Comparison of ENCODE assay signal across 14 cellular contexts in genomic region chr5:177025139-177025538, GRCh38. TPM values are rescaled to one million over a fixed set of nuclear protein-coding genes. Genes with fewer than 3 reads are reported as not detected.
DNase-seq lines count a peak whose midpoint lies in the region; ATAC-seq, FAIRE-seq and TF ChIP-seq lines count a peak whose summit lies in the region.
"Had no signal": no experiment of that assay in that cellular context is flagged by ENCODE, and none has a peak within 500 bp of the region (broad histone marks: within the 10 kb centered on the region; RNA-seq: fewer than 3 reads in every experiment).

No MANE protein-coding gene starts in this region.

- H3K4me3 ChIP-seq in AG10803 (ENCODE audit: low read length): no peak overlapping the region
- H3K4me3 ChIP-seq in CD8-positive, alpha-beta memory T cell (ENCODE audit: low read length): no peak overlapping the region
- H3K4me3 ChIP-seq in fibroblast of mammary gland (ENCODE audit: control insufficient read depth, low read depth, low read length): no peak overlapping the region
- H3K4me3 ChIP-seq: hepatocyte had no signal

- H3K4me3 Mint-ChIP-seq in CD8-positive, alpha-beta memory T cell: peak overlapping the region in 3 of 7 donors; percentile 5 to 86 (median 79)
- H3K4me3 Mint-ChIP-seq in T-cell: peak overlapping the region; percentile 4 to 52 (median 17)

- peaks cover 0 to 2% of the 10 kb centered on the region in 2 donors for H3K27me3 Mint-ChIP-seq in CD8-positive, alpha-beta memory T cell
- H3K27me3 Mint-ChIP-seq in T-cell: no peaks in the 10 kb centered on the region
- H3K27me3 Mint-ChIP-seq: activated CD8-positive, alpha-beta memory T cell treated with anti-CD3 and anti-CD28 coated beads, Interleukin-2, amount 10 ng/mL, durations not matched to agents 7 days and 5 days; activated naive CD8-positive, alpha-beta T cell treated with anti-CD3 and anti-CD28 coated beads for 36 hours had no signal

- POLR2A ChIA-PET in CD8-positive, alpha-beta memory T cell (lab: Charles Lee): no interaction called here
- POLR2A ChIA-PET in T-cell (lab: Charles Lee): no interaction called here

- no peaks in the 10 kb centered on the region for H3K9me3 Mint-ChIP-seq in CD8-positive, alpha-beta memory T cell
- peaks cover 0 to 3% (median 0%) of the 10 kb centered on the region in 3 donors for H3K9me3 Mint-ChIP-seq in T-cell
- H3K9me3 Mint-ChIP-seq: activated naive CD8-positive, alpha-beta T cell treated with anti-CD3 and anti-CD28 coated beads for 36 hours had no signal

- no peaks in the 10 kb centered on the region for H3K27me3 ChIP-seq in CD8-positive, alpha-beta memory T cell (ENCODE audit: insufficient read depth, low read length, poor library complexity, severe bottlenecking)
- H3K27me3 ChIP-seq: hepatocyte had no signal

- H3K9me3 ChIP-seq in CD8-positive, alpha-beta memory T cell (ENCODE audit: low read length): no peaks in the 10 kb centered on the region

- peaks cover 37 to 57% (median 50%) of the 10 kb centered on the region in 3 donors for H3K4me1 Mint-ChIP-seq in CD8-positive, alpha-beta memory T cell
- peaks cover 39 to 55% (median 47%) of the 10 kb centered on the region in 3 donors for H3K4me1 Mint-ChIP-seq in T-cell

- peak overlapping the region in 7 of 8 donors; percentile 32 to 78 (median 56) for H3K27ac Mint-ChIP-seq in CD8-positive, alpha-beta memory T cell
- peak overlapping the region; percentile 24 to 65 for H3K27ac Mint-ChIP-seq in T-cell
- H3K27ac Mint-ChIP-seq: activated CD8-positive, alpha-beta memory T cell treated with anti-CD3 and anti-CD28 coated beads, Interleukin-2, amount 10 ng/mL, durations not matched to agents 7 days and 5 days; activated naive CD8-positive, alpha-beta T cell treated with anti-CD3 and anti-CD28 coated beads for 36 hours had no signal

- FAIRE-seq in D721Med (lab: Jason Lieb, UNC): no peak

- CTCF ChIA-PET in CD8-positive, alpha-beta memory T cell (lab: Charles Lee): interaction anchor here (0.9 kb wide), 1 partner anchor 19 kb away, joined by 3 read pairs; no protein-coding TSS in a partner anchor
- CTCF ChIA-PET in T-cell (lab: Charles Lee): no interaction called here

- H3K36me3 Mint-ChIP-seq in CD8-positive, alpha-beta memory T cell: peaks cover 3 to 39% (median 12%) of the 10 kb centered on the region in 3 donors
- peaks cover 20% of the 10 kb centered on the region for H3K36me3 Mint-ChIP-seq in T-cell

- no peaks in the 10 kb centered on the region for H3K36me3 ChIP-seq in CD8-positive, alpha-beta memory T cell (ENCODE audit: insufficient read depth, low read length)

- no peak overlapping the region for H3K27ac ChIP-seq in CD8-positive, alpha-beta memory T cell (ENCODE audit: low read depth, low read length)
- H3K27ac ChIP-seq: hepatocyte, VCaP had no signal

- DNase-seq in AG10803 (ENCODE audit: low read depth): peak; percentile 66
- DNase-seq in CD8-positive, alpha-beta memory T cell: no peak
- DNase-seq in T-cell: no peak
- DNase-seq in fibroblast of mammary gland (ENCODE audit: low read depth): peak; percentile 30
- no peak for DNase-seq in D721Med (ENCODE audit: insufficient read length, low spot score)
- DNase-seq in GM20000 (ENCODE audit: low spot score): no peak
- DNase-seq: activated CD8-positive, alpha-beta memory T cell treated with anti-CD3 and anti-CD28 coated beads, Interleukin-2, amount 10 ng/mL, durations not matched to agents 7 days and 5 days; activated naive CD8-positive, alpha-beta T cell treated with anti-CD3 and anti-CD28 coated beads for 36 hours; left colon; NCI-H1105 treated with DMSO at 0.1 percent for 48 hours had no signal

- no peak for ATAC-seq in T-cell (replicated peaks in 1 of 4)
- ATAC-seq in HG02884 (IDR thresholded peaks at IDR 0.05; ENCODE audit: unreplicated experiment): no peak
- no peak for ATAC-seq in GM19455 (IDR thresholded peaks at IDR 0.05; ENCODE audit: unreplicated experiment)
- ATAC-seq: activated CD8-positive, alpha-beta memory T cell treated with anti-CD3 and anti-CD28 coated beads, Interleukin-2, amount 10 ng/mL, durations not matched to agents 7 days and 5 days; left colon had no signal

- TF ChIP-seq CTCF in AG10803 (conservative IDR thresholded peaks at IDR 0.05; ENCODE audit: low read length) (no peak), fibroblast of mammary gland (conservative IDR thresholded peaks at IDR 0.05; ENCODE audit: control insufficient read depth, insufficient read depth, low read depth, low read length) (no peak), D721Med (IDR thresholded peaks at IDR 0.05; ENCODE audit: insufficient read depth, missing control alignments) (no peak), GM20000 (IDR thresholded peaks at IDR 0.05; ENCODE audit: extremely low read depth, missing control alignments) (no peak)

- H3K4me1 ChIP-seq in CD8-positive, alpha-beta memory T cell (ENCODE audit: insufficient read depth, low read length): peaks cover 23% of the 10 kb centered on the region

RNA-seq across cellular contexts. Expression of gene ZNF346, which starts 2.6 kb away (rescaled TPM):
- 10 to 100 TPM; 19.5 to 22.0 TPM for total RNA-seq in CD8-positive, alpha-beta memory T cell
- 16.8 TPM for polyA plus RNA-seq in CD8-positive, alpha-beta memory T cell
- total RNA-seq in T-cell: 10 to 100 TPM; 22.8 to 25.7 (median 24.8) TPM

RNA-seq across cellular contexts. Expression of gene UIMC1, which starts 18.6 kb away (rescaled TPM):
- 10 to 100 TPM; 39.2 to 44.9 TPM for total RNA-seq in CD8-positive, alpha-beta memory T cell
- polyA plus RNA-seq in CD8-positive, alpha-beta memory T cell: 24.7 TPM
- 10 to 100 TPM; 50.0 to 70.3 (median 56.7) TPM for total RNA-seq in T-cell

Comparison
In these comparisons a context has a peak if more than half of its experiments do, and no peak if none do; other contexts are left out.
1. DNase-seq: peak in AG10803 (single experiment) and fibroblast of mammary gland (single experiment); none in CD8-positive, alpha-beta memory T cell (0 of 5), T-cell (0 of 34), D721Med (single experiment) and GM20000 (single experiment).